ENCODE assay signal across 9 cellular contexts in genomic region chr22:24153353-24153752, GRCh38. TPM values are rescaled to one million over a fixed set of nuclear protein-coding genes. Genes with fewer than 3 reads are reported as not detected.
DNase-seq lines count a peak whose midpoint lies in the region; ATAC-seq and TF ChIP-seq lines count a peak whose summit lies in the region.
"Had no signal": no experiment of that assay in that cellular context is flagged by ENCODE, and none has a peak within 500 bp of the region (broad histone marks: within the 10 kb centered on the region; RNA-seq: fewer than 3 reads in every experiment).

No MANE protein-coding gene starts in this region.

- no peak for ATAC-seq in HG02678 (IDR thresholded peaks at IDR 0.05; ENCODE audit: unreplicated experiment)
- ATAC-seq: mucosa of descending colon had no signal

- H3K9me3 Mint-ChIP-seq in activated T-cell treated with anti-CD3 and anti-CD28 coated beads, Interleukin-2, amount 50 U/mL, for 24 hours: no peaks in the 10 kb centered on the region

- DNase-seq in AG08396 (ENCODE audit: low spot score): peak; percentile 74
- DNase-seq in activated T-cell treated with anti-CD3 and anti-CD28 coated beads, Interleukin-2, amount 50 U/mL, for 24 hours: peak; percentile 46
- DNase-seq in fibroblast of villous mesenchyme (ENCODE audit: low read depth): peak; percentile 65
- no peak for DNase-seq in COLO829 (ENCODE audit: low spot score)
- DNase-seq in GM10266 (ENCODE audit: extremely low spot score): no peak
- DNase-seq in GM03348 (ENCODE audit: low spot score): no peak

- peaks cover 22% of the 10 kb centered on the region for H3K36me3 Mint-ChIP-seq in activated T-cell treated with anti-CD3 and anti-CD28 coated beads, Interleukin-2, amount 50 U/mL, for 24 hours (ENCODE audit: low read depth)

- H3K4me1 Mint-ChIP-seq in activated T-cell treated with anti-CD3 and anti-CD28 coated beads, Interleukin-2, amount 50 U/mL, for 24 hours (ENCODE audit: low read depth): peaks cover 75% of the 10 kb centered on the region

- H3K9me3 ChIP-seq in KOPT-K1 (ENCODE audit: insufficient read depth, low read length, poor library complexity, severe bottlenecking): no peaks in the 10 kb centered on the region
- H3K9me3 ChIP-seq: mucosa of descending colon had no signal

- no peak for TF ChIP-seq CTCF in fibroblast of villous mesenchyme (IDR thresholded peaks at IDR 0.05; ENCODE audit: insufficient read depth, low read depth, low read length)
- no peak for TF ChIP-seq CTCF in GM10266 (IDR thresholded peaks at IDR 0.05; ENCODE audit: control insufficient read depth, insufficient read depth, low read depth, missing control alignments)

- no peaks in the 10 kb centered on the region for H3K27me3 Mint-ChIP-seq in activated T-cell treated with anti-CD3 and anti-CD28 coated beads, Interleukin-2, amount 50 U/mL, for 24 hours

- peak overlapping the region; percentile 31 for H3K27ac ChIP-seq in KOPT-K1 (ENCODE audit: low read depth, low read length, poor library complexity, severe bottlenecking)

- no peak overlapping the region for H3K4me3 Mint-ChIP-seq in activated T-cell treated with anti-CD3 and anti-CD28 coated beads, Interleukin-2, amount 50 U/mL, for 24 hours

- H3K27ac Mint-ChIP-seq in activated T-cell treated with anti-CD3 and anti-CD28 coated beads, Interleukin-2, amount 50 U/mL, for 24 hours: peak overlapping the region; percentile 76

- peaks cover 46% of the 10 kb centered on the region; the same call in 1 of the 2 replicates for H3K36me3 ChIP-seq in KOPT-K1 (ENCODE audit: insufficient read depth, low read length)

- no peak overlapping the region for H3K4me3 ChIP-seq in fibroblast of villous mesenchyme (ENCODE audit: low read depth, low read length)
- H3K4me3 ChIP-seq: mucosa of descending colon had no signal

RNA-seq across cellular contexts. Expression of gene SUSD2, which starts 27.9 kb away (rescaled TPM):
- total RNA-seq in fibroblast of villous mesenchyme: 0.64 and 1.3 TPM in 2 replicates

Comparison
In these comparisons a context has a peak if more than half of its experiments do, and no peak if none do; other contexts are left out.
1. DNase-seq: peak in AG08396 (single experiment), activated T-cell treated with anti-CD3 and anti-CD28 coated beads, Interleukin-2, amount 50 U/mL, for 24 hours (single experiment) and fibroblast of villous mesenchyme (single experiment); none in COLO829 (single experiment), GM10266 (single experiment) and GM03348 (single experiment).